In genomic region chr5:93088566-93088965, GRCh38 we compare ENCODE assay signal across 15 cellular contexts.
"Had no signal": no experiment of that assay in that cellular context is flagged by ENCODE, and none has a peak within 500 bp of the region (broad histone marks: within the 10 kb centered on the region; RNA-seq: fewer than 3 reads in every experiment).

No MANE protein-coding gene starts in this region.

- H3K27me3 Mint-ChIP-seq: activated CD4-positive, alpha-beta memory T cell treated with anti-CD3 and anti-CD28 coated beads for 36 hours; activated CD4-positive, alpha-beta T cell treated with anti-CD3 and anti-CD28 coated beads for 36 hours; activated T-cell treated with anti-CD3 and anti-CD28 coated beads, Interleukin-2, amount 50 U/mL, for 24 hours; naive B cell; stimulated activated naive CD8-positive, alpha-beta T cell treated with anti-CD3 and anti-CD28 coated beads, Interleukin-15, amount 100 ng/mL, for 72 hours; T-helper 17 cell had no signal

- H3K36me3 Mint-ChIP-seq: activated CD4-positive, alpha-beta memory T cell treated with anti-CD3 and anti-CD28 coated beads for 36 hours; mesothelial cell of epicardium; naive B cell had no signal

- H3K4me1 Mint-ChIP-seq: activated CD4-positive, alpha-beta T cell treated with anti-CD3 and anti-CD28 coated beads for 36 hours; naive B cell; stimulated activated naive CD8-positive, alpha-beta T cell treated with anti-CD3 and anti-CD28 coated beads, Interleukin-15, amount 100 ng/mL, for 72 hours; T-helper 17 cell had no signal

- H3K27ac Mint-ChIP-seq: activated CD4-positive, alpha-beta memory T cell treated with anti-CD3 and anti-CD28 coated beads for 36 hours; activated CD4-positive, alpha-beta T cell treated with anti-CD3 and anti-CD28 coated beads for 36 hours; activated T-cell treated with anti-CD3 and anti-CD28 coated beads, Interleukin-2, amount 50 U/mL, for 24 hours; mesothelial cell of epicardium; naive B cell; stimulated activated naive CD8-positive, alpha-beta T cell treated with anti-CD3 and anti-CD28 coated beads, Interleukin-15, amount 100 ng/mL, for 72 hours; T-helper 17 cell had no signal

- H3K4me3 Mint-ChIP-seq: activated CD4-positive, alpha-beta memory T cell treated with anti-CD3 and anti-CD28 coated beads for 36 hours; activated CD4-positive, alpha-beta T cell treated with anti-CD3 and anti-CD28 coated beads for 36 hours; activated T-cell treated with anti-CD3 and anti-CD28 coated beads, Interleukin-2, amount 50 U/mL, for 24 hours; mesothelial cell of epicardium; naive B cell; stimulated activated naive CD8-positive, alpha-beta T cell treated with anti-CD3 and anti-CD28 coated beads, Interleukin-15, amount 100 ng/mL, for 72 hours; T-helper 17 cell had no signal

- DNase-seq: activated CD4-positive, alpha-beta memory T cell treated with anti-CD3 and anti-CD28 coated beads for 36 hours; activated CD4-positive, alpha-beta T cell treated with anti-CD3 and anti-CD28 coated beads for 36 hours; activated effector memory CD4-positive, alpha-beta T cell treated with Interleukin-2 at 50 U/mL for 16 hours; activated naive CD4-positive, alpha-beta T cell treated with anti-CD3 and anti-CD28 coated beads, Interleukin-2, amount 50 U/mL, for 16 hours; activated T-cell treated with anti-CD3 and anti-CD28 coated beads, Interleukin-2, amount 50 U/mL, for 24 hours; lower lobe of right lung; naive B cell; sigmoid colon; stimulated activated CD4-positive, alpha-beta T cell treated with anti-CD3 and anti-CD28 coated beads, Interleukin-1b, Interleukin-23, amount 100 ng/mL, for 48 hours; stimulated activated naive CD8-positive, alpha-beta T cell treated with anti-CD3 and anti-CD28 coated beads, Interleukin-15, amount 100 ng/mL, for 72 hours; T-helper 17 cell; testis; upper lobe of left lung; WERI-Rb-1 had no signal

- H3K9me3 Mint-ChIP-seq: activated CD4-positive, alpha-beta memory T cell treated with anti-CD3 and anti-CD28 coated beads for 36 hours; activated T-cell treated with anti-CD3 and anti-CD28 coated beads, Interleukin-2, amount 50 U/mL, for 24 hours; mesothelial cell of epicardium had no signal

- ATAC-seq: activated CD4-positive, alpha-beta T cell treated with anti-CD3 and anti-CD28 coated beads for 36 hours; lower lobe of right lung; stimulated activated naive CD8-positive, alpha-beta T cell treated with anti-CD3 and anti-CD28 coated beads, Interleukin-15, amount 100 ng/mL, for 72 hours; T-helper 17 cell had no signal
